ENCODE assay signal across 8 cellular contexts in genomic region chr2:170770008-170770303, GRCh38. TPM values are rescaled to one million over a fixed set of nuclear protein-coding genes. Genes with fewer than 3 reads are reported as not detected.
DNase-seq lines count a peak whose midpoint lies in the region; ATAC-seq and TF ChIP-seq lines count a peak whose summit lies in the region.

No MANE protein-coding gene starts in this region.

- H3K9me3 Mint-ChIP-seq in progenitor cell of endocrine pancreas (ENCODE audit: low read depth), result no peaks in the 10 kb centered on the region

- H3K27me3 ChIP-seq in heart right ventricle (peaks cover 0 to 53% (median 3%) of the 10 kb centered on the region in 7 donors), NT2/D1 (ENCODE audit: insufficient read depth, insufficient read length) (no peaks in the 10 kb centered on the region), esophagus (ENCODE audit: control insufficient read depth in 1 of 2, insufficient read depth in 2 of 2, low read length in 2 of 2) (no peaks in the 10 kb centered on the region)

- H3K4me1 Mint-ChIP-seq in progenitor cell of endocrine pancreas (ENCODE audit: low read depth), result peaks cover 18% of the 10 kb centered on the region

- no peak overlapping the region for H3K9ac ChIP-seq in NT2/D1 (ENCODE audit: insufficient read length, low read depth)

- peak overlapping the region; percentile 86 for H3K4me3 Mint-ChIP-seq in progenitor cell of endocrine pancreas (ENCODE audit: low read depth)

- peak overlapping the region; percentile 95 for H3K27ac Mint-ChIP-seq in progenitor cell of endocrine pancreas

- intact Hi-C loops in heart right ventricle (cut with DNase I), result no loop called here
- intact Hi-C loops in left cardiac atrium (cut with DNase I), result no loop called here
- intact Hi-C loops in head of caudate nucleus (cut with DNase I), result no loop called here

- WGBS in heart right ventricle, 2 donors, result 8 to 13% methylated on average over 6 of the region's 6 CpGs
- WGBS in esophagus, 2 donors, result 5 to 7% methylated on average over 6 of the region's 6 CpGs

- TF ChIP-seq CTCF in heart right ventricle (IDR thresholded peaks at IDR 0.05) (no peak), progenitor cell of endocrine pancreas (IDR thresholded peaks at IDR 0.05; ENCODE audit: unreplicated experiment) (no peak)

- peak in 1 of 8 donors; percentile 18 for ATAC-seq in heart right ventricle
- ATAC-seq in left cardiac atrium, result no peak
- ATAC-seq in GM18502 (IDR thresholded peaks at IDR 0.05; ENCODE audit: poor library complexity, unreplicated experiment), result no peak
- ATAC-seq in HG03280 (IDR thresholded peaks at IDR 0.05; ENCODE audit: unreplicated experiment), result no peak

- DNase-seq in heart right ventricle (no peak), left cardiac atrium (no peak), NT2/D1 (ENCODE audit: low read depth, low spot score) (no peak), progenitor cell of endocrine pancreas (ENCODE audit: low spot score, unreplicated experiment) (no peak), head of caudate nucleus (no peak)

- H3K36me3 ChIP-seq in heart right ventricle (no peaks in the 10 kb centered on the region), NT2/D1 (ENCODE audit: insufficient read depth, insufficient read length, low read length) (peaks cover 6% of the 10 kb centered on the region), esophagus (ENCODE audit: control insufficient read depth in 2 of 2, insufficient read depth in 2 of 2, low read length in 1 of 2) (no peaks in the 10 kb centered on the region)

- no peaks in the 10 kb centered on the region for H3K36me3 Mint-ChIP-seq in progenitor cell of endocrine pancreas (ENCODE audit: insufficient read depth)

- H3K4me1 ChIP-seq in heart right ventricle, result peaks cover 0 to 19% (median 10%) of the 10 kb centered on the region in 9 donors
- no peaks in the 10 kb centered on the region for H3K4me1 ChIP-seq in NT2/D1 (ENCODE audit: insufficient read depth, insufficient read length)
- peaks cover 3% of the 10 kb centered on the region in 2 donors for H3K4me1 ChIP-seq in esophagus (ENCODE audit: control insufficient read depth in 2 of 2, insufficient read depth in 2 of 2, low read length in 1 of 2)

- H3K27ac ChIP-seq in heart right ventricle (peak overlapping the region in 3 of 10 donors; percentile 48 to 74 (median 62)), esophagus (ENCODE audit: low read depth in 2 of 2, low read length in 1 of 2) (no peak overlapping the region)

- H3K9me3 ChIP-seq in heart right ventricle (no peaks in the 10 kb centered on the region), NT2/D1 (ENCODE audit: insufficient read depth, low read length) (no peaks in the 10 kb centered on the region), esophagus (ENCODE audit: control insufficient read depth in 2 of 2, insufficient read depth in 1 of 2, low read depth in 1 of 2, low read length in 1 of 2) (no peaks in the 10 kb centered on the region)

- H3K4me3 ChIP-seq in heart right ventricle (peak overlapping the region; percentile 48 to 80 (median 65)), NT2/D1 (ENCODE audit: insufficient read length, low read depth) (peak overlapping the region; percentile 64), esophagus (ENCODE audit: low read depth in 1 of 2, low read length in 2 of 2) (peak overlapping the region; percentile 39 to 67)

- peaks cover 8% of the 10 kb centered on the region for H3K27me3 Mint-ChIP-seq in progenitor cell of endocrine pancreas

RNA-seq across cellular contexts. Expression of gene ERICH2, which starts 0.2 kb away (rescaled TPM):
- total RNA-seq in heart right ventricle, result 1 to 10 TPM in 7 of 10 donors, under 1 TPM in 3; 0.46 to 2.3 (median 1.5) TPM
- under 1 TPM; 0.45 to 0.66 TPM for polyA plus RNA-seq in heart right ventricle
- 1 to 10 TPM; 1.2 TPM for total RNA-seq in left cardiac atrium
- polyA plus RNA-seq in esophagus, result under 1 TPM in 1 of 2 donors, not detected in 1; 0.32 TPM
- 0.91 and 1.1 TPM in 2 replicates for total RNA-seq in progenitor cell of endocrine pancreas

RNA-seq across cellular contexts. Expression of gene GAD1, which starts 46.7 kb away (rescaled TPM):
- total RNA-seq in heart right ventricle (under 1 TPM in 1 of 10 donors, not detected in 9; 0.13 TPM), left cardiac atrium (not detected), progenitor cell of endocrine pancreas (0.27 and 0.43 TPM in 2 replicates)
- polyA plus RNA-seq in heart right ventricle (under 1 TPM; 0.03 to 0.15 TPM), esophagus (1 to 10 TPM in 1 of 2 donors, under 1 TPM in 1; 0.65 to 1.2 TPM)

RNA-seq across cellular contexts. Expression of gene SP5, which starts 54.8 kb away (rescaled TPM):
- total RNA-seq in heart right ventricle, result under 1 TPM in 8 of 10 donors, not detected in 2; 0.15 to 0.97 (median 0.45) TPM
- under 1 TPM in 1 of 2 donors, not detected in 1; 0.12 TPM for polyA plus RNA-seq in heart right ventricle
- under 1 TPM in 1 of 2 donors, not detected in 1; 0.16 TPM for total RNA-seq in left cardiac atrium
- polyA plus RNA-seq in esophagus, result under 1 TPM; 0.43 to 0.54 TPM
- 0.60 and 1.9 TPM in 2 replicates for total RNA-seq in progenitor cell of endocrine pancreas
